ENCODE assay signal across 18 cellular contexts in the genomic region with DNA sequence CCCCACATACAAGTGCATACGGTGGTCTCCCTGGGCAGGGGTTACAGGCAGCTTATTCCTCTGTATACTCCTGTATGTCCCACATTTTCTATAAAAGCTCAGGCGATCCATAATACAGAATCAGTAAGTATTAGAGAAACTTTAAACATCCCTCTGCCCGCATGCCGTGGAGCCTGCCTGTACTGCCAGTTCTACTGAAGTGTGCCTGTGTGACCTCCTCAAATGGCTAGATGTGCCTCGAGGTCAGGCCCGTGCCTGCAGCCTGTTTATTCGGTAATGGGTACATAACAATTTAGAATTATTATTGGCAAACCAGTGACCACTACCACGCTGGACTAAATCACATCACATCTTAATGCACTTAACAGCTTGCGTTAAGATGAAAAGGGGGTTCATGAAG.
DNase-seq lines count a peak whose midpoint lies in the region; ATAC-seq and TF ChIP-seq lines count a peak whose summit lies in the region.
"Had no signal": no experiment of that assay in that cellular context is flagged by ENCODE, and none has a peak within 500 bp of the region (broad histone marks: within the 10 kb centered on the region; RNA-seq: fewer than 3 reads in every experiment).

No MANE protein-coding gene starts in this region.

- DNase-seq in HFFc6 (no peak), chondrocyte (ENCODE audit: low spot score) (no peak), tibial artery (no peak), GM19240 (ENCODE audit: insufficient read length, low spot score) (no peak)
- DNase-seq in stimulated activated naive CD4-positive, alpha-beta T cell (lab: John Stamatoyannopoulos, UW) = no peak
- DNase-seq: DMS 273 treated with DMSO at 0.1 percent for 48 hours, GF-D8, NCI-H1092, NCI-H146, NCI-H2081, NCI-H774, PC-3 had no signal

- H3K9me3 Mint-ChIP-seq in HFFc6 (no peaks in the 10 kb centered on the region), chondrocyte (ENCODE audit: low read depth) (no peaks in the 10 kb centered on the region)

- intact Hi-C loops in tibial artery (cut with DNase I; ENCODE audit: low total_unique reads) = loop anchor here (5.0 kb wide), 1 partner anchor 344 kb away; no protein-coding TSS in a partner anchor

- TF ChIP-seq CTCF in HFFc6 (IDR thresholded peaks at IDR 0.05) (no peak), chondrocyte (IDR thresholded peaks at IDR 0.05) (no peak), parathyroid adenoma (IDR thresholded peaks at IDR 0.05) (no peak), tibial artery (IDR thresholded peaks at IDR 0.05) (no peak)

- H3K27me3 ChIP-seq in parathyroid adenoma (ENCODE audit: control insufficient read depth, insufficient read depth, low read length) = no peaks in the 10 kb centered on the region
- no peaks in the 10 kb centered on the region for H3K27me3 ChIP-seq in tibial artery
- H3K27me3 ChIP-seq: BLaER1 treated with 17β-estradiol and CSF1 and Interleukin-3, amounts not matched to agents 10 nM and 100 nM had no signal

- no peaks in the 10 kb centered on the region for H3K36me3 ChIP-seq in parathyroid adenoma (ENCODE audit: control insufficient read depth, insufficient read depth, low read length)
- H3K36me3 ChIP-seq in tibial artery = no peaks in the 10 kb centered on the region

- H3K4me3 Mint-ChIP-seq in HFFc6 (peak overlapping the region; percentile 87; the same call in 1 of the 2 replicates), chondrocyte (ENCODE audit: unreplicated experiment) (no peak overlapping the region)

- no peak overlapping the region for H3K27ac Mint-ChIP-seq in HFFc6
- H3K27ac Mint-ChIP-seq in chondrocyte (ENCODE audit: unreplicated experiment) = peak overlapping the region; percentile 87

- no peak overlapping the region for H3K4me2 ChIP-seq in parathyroid adenoma (ENCODE audit: low read length)
- H3K4me2 ChIP-seq: KMS-11 had no signal

- H3K27ac ChIP-seq in parathyroid adenoma (no peak overlapping the region), tibial artery (peak overlapping the region; percentile 63 to 70)
- H3K27ac ChIP-seq: BLaER1 treated with 17β-estradiol and CSF1 and Interleukin-3, amounts not matched to agents 10 nM and 100 nM; KMS-11 had no signal

- peaks cover 31% of the 10 kb centered on the region for H3K4me1 Mint-ChIP-seq in HFFc6 (ENCODE audit: low read depth)
- H3K4me1 Mint-ChIP-seq in chondrocyte (ENCODE audit: low read depth) = peaks cover 70% of the 10 kb centered on the region

- H2AFZ ChIP-seq in parathyroid adenoma = no peak overlapping the region

- H3K9me3 ChIP-seq in parathyroid adenoma (ENCODE audit: control insufficient read depth, low read length) (no peaks in the 10 kb centered on the region), tibial artery (no peaks in the 10 kb centered on the region)
- H3K9me3 ChIP-seq: A549; BLaER1 treated with 17β-estradiol and CSF1 and Interleukin-3, amounts not matched to agents 10 nM and 100 nM had no signal

- H3K79me2 ChIP-seq in parathyroid adenoma = no peaks in the 10 kb centered on the region

- no peak for ATAC-seq in GM21447 (IDR thresholded peaks at IDR 0.05; ENCODE audit: unreplicated experiment)
- ATAC-seq in activated CD4-positive, CD25-positive, alpha-beta regulatory T cell treated with anti-CD3 and anti-CD28 coated beads, Interleukin-2, amount 50 U/mL, for 24 hours = no peak

- H3K4me3 ChIP-seq in parathyroid adenoma (ENCODE audit: low read depth, low read length) = peak overlapping the region; percentile 12
- H3K4me3 ChIP-seq in tibial artery = peak overlapping the region; percentile 43 to 51
- H3K4me3 ChIP-seq: A549; BLaER1 treated with 17β-estradiol and CSF1 and Interleukin-3, amounts not matched to agents 10 nM and 100 nM had no signal

- no peaks in the 10 kb centered on the region for H3K4me1 ChIP-seq in parathyroid adenoma
- H3K4me1 ChIP-seq in tibial artery = peaks cover 0 to 38% (median 14%) of the 10 kb centered on the region in 4 donors

- peaks cover 3% of the 10 kb centered on the region for H3K27me3 Mint-ChIP-seq in HFFc6 (ENCODE audit: insufficient read depth)
- H3K27me3 Mint-ChIP-seq in chondrocyte (ENCODE audit: low read depth) = no peaks in the 10 kb centered on the region

- H3K36me3 Mint-ChIP-seq in HFFc6 (ENCODE audit: low read depth) (no peaks in the 10 kb centered on the region), chondrocyte (ENCODE audit: low read depth) (no peaks in the 10 kb centered on the region)

- H3K9ac ChIP-seq in parathyroid adenoma = no peak overlapping the region
- H3K9ac ChIP-seq: KMS-11 had no signal
